ENCODE assay signal across 11 cellular contexts in genomic region chr18:5239447-5239846, GRCh38. TPM values are rescaled to one million over a fixed set of nuclear protein-coding genes. Genes with fewer than 3 reads are reported as not detected.
A peak's percentile ranks its signal among the peaks of the same experiment; 100 is the strongest.
DNase-seq lines count a peak whose midpoint lies in the region; ATAC-seq and TF ChIP-seq lines count a peak whose summit lies in the region.
"Had no signal": no experiment of that assay in that cellular context is flagged by ENCODE, and none has a peak within 500 bp of the region (broad histone marks: within the 10 kb centered on the region; RNA-seq: fewer than 3 reads in every experiment).

No MANE protein-coding gene starts in this region.

- H3K9me3 ChIP-seq in SK-N-SH (no peaks in the 10 kb centered on the region), T-helper 17 cell (ENCODE audit: control insufficient read depth, low read length, poor library complexity, severe bottlenecking) (no peaks in the 10 kb centered on the region), gastroesophageal sphincter (peaks cover 0 to under 1% (median 0%) of the 10 kb centered on the region in 3 donors)
- H3K9me3 ChIP-seq: esophagus squamous epithelium had no signal

- H3K79me2 ChIP-seq in SK-N-SH (ENCODE audit: insufficient read depth): peaks cover 21% of the 10 kb centered on the region

- no peaks in the 10 kb centered on the region for H3F3A ChIP-seq in SK-N-SH (replicated peaks; ENCODE audit: insufficient read depth)

- TF ChIP-seq CTCF in SK-N-SH (IDR thresholded peaks at IDR 0.05): no peak
- TF ChIP-seq CTCF in gastroesophageal sphincter (IDR thresholded peaks at IDR 0.05): no peak

- H3K36me3 ChIP-seq in SK-N-SH (replicated peaks in 1 of 2; ENCODE audit: control insufficient read depth in 1 of 2, insufficient read depth in 2 of 2, low read length in 1 of 2): peaks cover 0 to 10% of the 10 kb centered on the region in 2 experiments
- H3K36me3 ChIP-seq in gastroesophageal sphincter: peaks cover 0 to 41% of the 10 kb centered on the region in 2 donors

- peak overlapping the region; percentile 81 to 90; a peak in 2 of 4 replicates for H3K4me3 ChIP-seq in SK-N-SH (ENCODE audit: low read depth in 2 of 2, low read length in 1 of 2)
- peak overlapping the region; percentile 77 to 94 for H3K4me3 ChIP-seq in gastroesophageal sphincter
- H3K4me3 ChIP-seq in skin epidermis: peak overlapping the region in 4 of 7 experiments; percentile 60 to 88 (median 72)

- TF ChIP-seq EP300 in SK-N-SH (IDR thresholded peaks at IDR 0.05; ENCODE audit: borderline replicate concordance in 1 of 2, low read depth in 1 of 2, low read length in 1 of 2) (no peak), gastroesophageal sphincter (IDR thresholded peaks at IDR 0.05) (no peak)

- peaks cover 0 to 10% of the 10 kb centered on the region in 2 experiments; a peak in 2 of 4 replicates for H3K4me1 ChIP-seq in SK-N-SH (ENCODE audit: control insufficient read depth in 1 of 2, insufficient read depth in 2 of 2, low read depth in 1 of 2, low read length in 1 of 2)
- peaks cover 5 to 58% (median 10%) of the 10 kb centered on the region in 3 donors for H3K4me1 ChIP-seq in gastroesophageal sphincter

- H3K9ac ChIP-seq in SK-N-SH: no peak overlapping the region

- H3K27me3 Mint-ChIP-seq in T-helper 17 cell: no peaks in the 10 kb centered on the region

- CTCF ChIA-PET in SK-N-SH (lab: Yijun Ruan, JAX): no interaction called here

- peak overlapping the region; percentile 96 for H3K27ac Mint-ChIP-seq in T-helper 17 cell

- TF ChIP-seq POLR2A in gastroesophageal sphincter (IDR thresholded peaks at IDR 0.05): no peak

- no peak overlapping the region for H3K27ac ChIP-seq in SK-N-SH (ENCODE audit: low read depth in 2 of 2, low read length in 1 of 2)
- no peak overlapping the region for H3K27ac ChIP-seq in gastroesophageal sphincter
- peak overlapping the region in 2 of 21 experiments; percentile 97 to 100 for H3K27ac ChIP-seq in skin epidermis
- H3K27ac ChIP-seq: 22Rv1 had no signal

- H3K9me2 ChIP-seq in SK-N-SH: no peaks in the 10 kb centered on the region; the same call in 1 of the 2 replicates

- ATAC-seq in SK-N-SH treated with all-trans-retinoic acid at 6 μM for 48 hours (no peak), T-helper 17 cell (no peak), gastroesophageal sphincter (no peak), GM21381 (IDR thresholded peaks at IDR 0.05; ENCODE audit: unreplicated experiment) (no peak), HG02852 (IDR thresholded peaks at IDR 0.05; ENCODE audit: unreplicated experiment) (no peak)

- no peak for TF ChIP-seq RAD21 in SK-N-SH (IDR thresholded peaks at IDR 0.05; ENCODE audit: low read length)

- peaks cover 16% of the 10 kb centered on the region for H3K4me1 Mint-ChIP-seq in T-helper 17 cell

- POLR2A ChIA-PET in SK-N-SH (lab: Yijun Ruan, JAX): interaction anchor here (3.3 kb wide), 1 partner anchor 56 kb away, joined by 30 read pairs; the partner anchor contains the start of gene ZBTB14

- H2AFZ ChIP-seq in SK-N-SH (ENCODE audit: low read depth): no peak overlapping the region

- peak overlapping the region; percentile 90 for H3K4me2 ChIP-seq in SK-N-SH

- no peaks in the 10 kb centered on the region for H4K20me1 ChIP-seq in SK-N-SH (ENCODE audit: insufficient read depth)

- DNase-seq in SK-N-SH (no peak), T-helper 17 cell (no peak), anterior cingulate cortex (lab: John Stamatoyannopoulos, UW) (no peak)
- DNase-seq: esophagus squamous epithelium, NCI-H2107 had no signal

- H3K36me3 Mint-ChIP-seq in T-helper 17 cell (ENCODE audit: low read depth): no peaks in the 10 kb centered on the region

- 89% methylated on average over 4 of the region's 4 CpGs for WGBS in SK-N-SH (ENCODE audit: low lambda C conversion rate)
- 60 to 61% methylated on average over 4 of the region's 4 CpGs for WGBS in gastroesophageal sphincter (ENCODE audit: low coverage in 1 of 2), 2 donors

- no peaks in the 10 kb centered on the region for H3K27me3 ChIP-seq in SK-N-SH (ENCODE audit: insufficient read depth)
- H3K27me3 ChIP-seq in gastroesophageal sphincter: no peaks in the 10 kb centered on the region
- H3K27me3 ChIP-seq: esophagus squamous epithelium had no signal

- peak overlapping the region; percentile 56 for H3K4me3 Mint-ChIP-seq in T-helper 17 cell

TF ChIP-seq in SK-N-SH, 30 proteins besides CTCF, POLR2A, EP300 and RAD21 (continues in another document):
- TF ChIP-seq EZH2phosphoT487 (IDR thresholded peaks at IDR 0.05; ENCODE audit: borderline replicate concordance, low read depth): no peak
- TF ChIP-seq ZBTB33 (IDR thresholded peaks at IDR 0.05; ENCODE audit: borderline replicate concordance, low read depth): no peak
- TF ChIP-seq FOXJ3 (CRISPR knock-in tag; IDR thresholded peaks at IDR 0.05): no peak
- TF ChIP-seq TAF1 (IDR thresholded peaks at IDR 0.05; ENCODE audit: borderline replicate concordance, low read depth, low read length): no peak
- TF ChIP-seq JUND (IDR thresholded peaks at IDR 0.05): no peak
- TF ChIP-seq POLR2AphosphoS5 (IDR thresholded peaks at IDR 0.05; ENCODE audit: low read depth, low read length): no peak
- TF ChIP-seq IRF3 (IDR thresholded peaks at IDR 0.05; ENCODE audit: low read depth, low read length): no peak
- no peak for TF ChIP-seq NRF1 (IDR thresholded peaks at IDR 0.05; ENCODE audit: low read depth, low read length)

TF ChIP-seq in SK-N-SH treated with all-trans-retinoic acid at 6 μM for 48 hours, 23 proteins besides CTCF, POLR2A, EP300 and RAD21:
- TF ChIP-seq ZC3H10 (CRISPR knock-in tag; IDR thresholded peaks at IDR 0.05) (no peak), CREB5 (CRISPR knock-in tag; IDR thresholded peaks at IDR 0.05; ENCODE audit: low read depth) (no peak), ZFP3 (CRISPR knock-in tag; IDR thresholded peaks at IDR 0.05) (no peak), ARNTL (CRISPR knock-in tag; IDR thresholded peaks at IDR 0.05; ENCODE audit: borderline replicate concordance, low read depth) (no peak), BACH2 (CRISPR knock-in tag; IDR thresholded peaks at IDR 0.05; ENCODE audit: borderline replicate concordance) (no peak), CSDC2 (CRISPR knock-in tag; IDR thresholded peaks at IDR 0.05) (no peak), ESRRG (CRISPR knock-in tag; IDR thresholded peaks at IDR 0.05) (no peak), SNAI2 (CRISPR knock-in tag; IDR thresholded peaks at IDR 0.05) (no peak), OSR1 (CRISPR knock-in tag; IDR thresholded peaks at IDR 0.05) (no peak), ZNF8 (CRISPR knock-in tag; IDR thresholded peaks at IDR 0.05) (no peak), TSHZ2 (CRISPR knock-in tag; IDR thresholded peaks at IDR 0.05) (no peak), ZNF70 (CRISPR knock-in tag; IDR thresholded peaks at IDR 0.05) (no peak), TOX (CRISPR knock-in tag; IDR thresholded peaks at IDR 0.05; ENCODE audit: borderline replicate concordance) (no peak), ISL1 (CRISPR knock-in tag; IDR thresholded peaks at IDR 0.05) (no peak)

RNA-seq across cellular contexts. Expression of gene AKAIN1, which starts 42.4 kb away (rescaled TPM):
- not detected in 2 replicates for polyA plus RNA-seq in SK-N-SH (2012; rRNA removed)
- not detected in 2 replicates for polyA plus RNA-seq in SK-N-SH (2012; cell fraction: cytosol; rRNA removed)
- not detected in 2 replicates for polyA plus RNA-seq in SK-N-SH (2012; cell fraction: nucleus; rRNA removed)
- total RNA-seq in T-helper 17 cell: not detected
- not detected for total RNA-seq in gastroesophageal sphincter

RNA-seq across cellular contexts. Expression of gene ZBTB14, which starts 56.1 kb away (rescaled TPM):
- 4.6 and 6.8 TPM in 2 replicates for polyA plus RNA-seq in SK-N-SH (2012; rRNA removed)
- polyA plus RNA-seq in SK-N-SH (2012; cell fraction: cytosol; rRNA removed): 6.2 and 6.5 TPM in 2 replicates
- 8.4 and 12.5 TPM in 2 replicates for polyA plus RNA-seq in SK-N-SH (2012; cell fraction: nucleus; rRNA removed)
- 10 to 100 TPM; 18.5 to 22.5 TPM for total RNA-seq in T-helper 17 cell
- 10 to 100 TPM in 3 of 4 donors, 1 to 10 TPM in 1; 6.9 to 34.4 (median 18.4) TPM for total RNA-seq in gastroesophageal sphincter
